ENCODE assay signal across 16 cellular contexts in genomic region chr20:709864-710761, GRCh38. TPM values are rescaled to one million over a fixed set of nuclear protein-coding genes. Genes with fewer than 3 reads are reported as not detected.
A peak's percentile ranks its signal among the peaks of the same experiment; 100 is the strongest.
DNase-seq lines count a peak whose midpoint lies in the region; ATAC-seq, FAIRE-seq and TF ChIP-seq lines count a peak whose summit lies in the region.
"Had no signal": no experiment of that assay in that cellular context is flagged by ENCODE, and none has a peak within 500 bp of the region (broad histone marks: within the 10 kb centered on the region; RNA-seq: fewer than 3 reads in every experiment).

No MANE protein-coding gene starts in this region.

- TF ChIP-seq POLR2A in H54 (IDR thresholded peaks at IDR 0.05; ENCODE audit: low read depth, low read length): no peak

- H3K9me3 ChIP-seq in endodermal cell (ENCODE audit: control insufficient read depth, low read length): peaks cover 22% of the 10 kb centered on the region
- no peaks in the 10 kb centered on the region for H3K9me3 ChIP-seq in mucosa of descending colon

- H3K36me3 ChIP-seq in endodermal cell (ENCODE audit: control insufficient read depth, insufficient read depth, low read length): no peaks in the 10 kb centered on the region
- no peaks in the 10 kb centered on the region for H3K36me3 ChIP-seq in urinary bladder (ENCODE audit: insufficient read depth)
- no peaks in the 10 kb centered on the region for H3K36me3 ChIP-seq in mucosa of descending colon (ENCODE audit: low read depth)
- H3K36me3 ChIP-seq: lower lobe of right lung had no signal

- H3K4me1 ChIP-seq in endodermal cell (ENCODE audit: control insufficient read depth, insufficient read depth, low read length) (no peaks in the 10 kb centered on the region), urinary bladder (ENCODE audit: insufficient read depth) (peaks cover 4% of the 10 kb centered on the region), mucosa of descending colon (ENCODE audit: low read depth) (no peaks in the 10 kb centered on the region)
- H3K4me1 ChIP-seq: lower lobe of right lung had no signal

- peaks cover 49% of the 10 kb centered on the region for H3K27me3 Mint-ChIP-seq in stimulated activated naive CD8-positive, alpha-beta T cell treated with anti-CD3 and anti-CD28 coated beads, Interleukin-15, amount 100 ng/mL, for 72 hours
- peaks cover 18% of the 10 kb centered on the region for H3K27me3 Mint-ChIP-seq in endodermal cell (ENCODE audit: insufficient read depth)

- H3K4me3 ChIP-seq in endodermal cell (ENCODE audit: low read length) (peak overlapping the region; percentile 34), urinary bladder (ENCODE audit: low read depth, low read length) (peak overlapping the region; percentile 15), mucosa of descending colon (no peak overlapping the region)
- H3K4me3 ChIP-seq: lower lobe of right lung had no signal

- TF ChIP-seq CTCF in endodermal cell (conservative IDR thresholded peaks at IDR 0.05): no peak
- no peak for TF ChIP-seq CTCF in mucosa of descending colon (IDR thresholded peaks at IDR 0.05)

- peaks cover 4% of the 10 kb centered on the region for H3K36me3 Mint-ChIP-seq in endodermal cell (ENCODE audit: low read depth)

- H3K9ac ChIP-seq in endodermal cell (ENCODE audit: extremely low read depth, low read length, poor library complexity, severe bottlenecking): no peak overlapping the region

- H3K9me3 Mint-ChIP-seq in stimulated activated naive CD8-positive, alpha-beta T cell treated with anti-CD3 and anti-CD28 coated beads, Interleukin-15, amount 100 ng/mL, for 72 hours: peaks cover 8 to 15% of the 10 kb centered on the region in 2 donors
- peaks cover 22% of the 10 kb centered on the region for H3K9me3 Mint-ChIP-seq in endodermal cell

- H3K4me3 Mint-ChIP-seq in stimulated activated naive CD8-positive, alpha-beta T cell treated with anti-CD3 and anti-CD28 coated beads, Interleukin-15, amount 100 ng/mL, for 72 hours: no peak overlapping the region
- H3K4me3 Mint-ChIP-seq in endodermal cell: peak overlapping the region; percentile 56
- H3K4me3 Mint-ChIP-seq: activated CD8-positive, alpha-beta memory T cell treated with anti-CD3 and anti-CD28 coated beads, Interleukin-2, amount 10 ng/mL, durations not matched to agents 7 days and 5 days; stimulated activated naive CD8-positive, alpha-beta T cell treated with anti-CD3 and anti-CD28 coated beads, Interleukin-15, Interleukin-2, amounts not matched to agents 100 ng/mL and 50 ng/mL, for 24 hours had no signal

- ATAC-seq in stimulated activated naive CD8-positive, alpha-beta T cell treated with anti-CD3 and anti-CD28 coated beads, Interleukin-15, amount 100 ng/mL, for 72 hours: peak; percentile 20
- ATAC-seq in stimulated activated naive CD8-positive, alpha-beta T cell treated with anti-CD3 and anti-CD28 coated beads, Interleukin-15, Interleukin-2, amounts not matched to agents 100 U/mL and 50 U/mL, for 24 hours: no peak
- no peak for ATAC-seq in mucosa of descending colon
- ATAC-seq: activated CD8-positive, alpha-beta memory T cell treated with anti-CD3 and anti-CD28 coated beads, Interleukin-2, amount 10 ng/mL, durations not matched to agents 7 days and 5 days; lower lobe of right lung had no signal

- H3K27ac ChIP-seq in endodermal cell (ENCODE audit: low read depth, low read length) (peak overlapping the region; percentile 49), urinary bladder (ENCODE audit: low read depth) (no peak overlapping the region)
- H3K27ac ChIP-seq: lower lobe of right lung had no signal

- H3K4me1 Mint-ChIP-seq in stimulated activated naive CD8-positive, alpha-beta T cell treated with anti-CD3 and anti-CD28 coated beads, Interleukin-15, amount 100 ng/mL, for 72 hours: no peaks in the 10 kb centered on the region
- peaks cover 9% of the 10 kb centered on the region for H3K4me1 Mint-ChIP-seq in endodermal cell
- H3K4me1 Mint-ChIP-seq: activated CD8-positive, alpha-beta memory T cell treated with anti-CD3 and anti-CD28 coated beads, Interleukin-2, amount 10 ng/mL, durations not matched to agents 7 days and 5 days had no signal

- 23 to 90% methylated on average over 2 to 69 of the region's 74 CpGs for WGBS in endodermal cell (ENCODE audit: insufficient coverage in 1 of 2, insufficient read length in 1 of 2), 2 experiments
- WGBS in urinary bladder: 5% methylated on average over 73 of the region's 74 CpGs

- intact Hi-C loops in mucosa of descending colon (cut with DNase I, micrococcal nuclease): no loop called here

- FAIRE-seq in H54 (lab: Jason Lieb, UNC): no peak
- FAIRE-seq: frontal cortex, G401.6 had no signal

- no peaks in the 10 kb centered on the region for H3K27me3 ChIP-seq in endodermal cell (ENCODE audit: control insufficient read depth, insufficient read depth, low read length, poor library complexity, severe bottlenecking)

- H3K27ac Mint-ChIP-seq in stimulated activated naive CD8-positive, alpha-beta T cell treated with anti-CD3 and anti-CD28 coated beads, Interleukin-15, amount 100 ng/mL, for 72 hours: no peak overlapping the region
- H3K27ac Mint-ChIP-seq in endodermal cell: no peak overlapping the region
- H3K27ac Mint-ChIP-seq: activated CD8-positive, alpha-beta memory T cell treated with anti-CD3 and anti-CD28 coated beads, Interleukin-2, amount 10 ng/mL, durations not matched to agents 7 days and 5 days; stimulated activated naive CD8-positive, alpha-beta T cell treated with anti-CD3 and anti-CD28 coated beads, Interleukin-15, Interleukin-2, amounts not matched to agents 100 ng/mL and 50 ng/mL, for 24 hours had no signal

- no peak for DNase-seq in stimulated activated naive CD8-positive, alpha-beta T cell treated with anti-CD3 and anti-CD28 coated beads, Interleukin-15, amount 100 ng/mL, for 72 hours
- no peak for DNase-seq in stimulated activated naive CD8-positive, alpha-beta T cell treated with anti-CD3 and anti-CD28 coated beads, Interleukin-15, Interleukin-2, amounts not matched to agents 100 U/mL and 50 U/mL, for 24 hours
- DNase-seq in endodermal cell (peak; percentile 82), mesenteric fat pad (ENCODE audit: low spot score) (peak; percentile 83), mucosa of descending colon (no peak), H54 (ENCODE audit: insufficient read length, low spot score) (no peak)
- no peak for DNase-seq in activated CD4-positive, alpha-beta T cell treated with anti-CD3 and anti-CD28 coated beads for 4 hours
- DNase-seq: activated CD8-positive, alpha-beta memory T cell treated with anti-CD3 and anti-CD28 coated beads, Interleukin-2, amount 10 ng/mL, durations not matched to agents 7 days and 5 days; Kasumi-1; lower lobe of right lung; stimulated activated CD4-positive, alpha-beta T cell treated with anti-CD3 and anti-CD28 coated beads, Interleukin-4, amount 100 ng/mL, for 24 hours had no signal

RNA-seq across cellular contexts. Expression of gene SCRT2, which starts 34.5 kb away (rescaled TPM):
- total RNA-seq in endodermal cell (not detected), mesenteric fat pad (not detected), urinary bladder (not detected), mucosa of descending colon (not detected)
- polyA plus RNA-seq in endodermal cell (2013, experiment 1 of 2): 10.8 TPM
- 9.9 TPM for polyA plus RNA-seq in endodermal cell (2013, experiment 2 of 2)
- not detected for polyA plus RNA-seq in urinary bladder
- total RNA-seq: activated CD8-positive, alpha-beta memory T cell treated with anti-CD3 and anti-CD28 coated beads, Interleukin-2, amount 10 ng/mL, durations not matched to agents 7 days and 5 days; lower lobe of right lung; posterior vena cava had no signal

RNA-seq across cellular contexts. Expression of gene SRXN1, which starts 57.1 kb away (rescaled TPM):
- 10 to 100 TPM in 1 of 2 donors, 1 to 10 TPM in 1; 9.7 to 19.3 TPM for total RNA-seq in endodermal cell
- polyA plus RNA-seq in endodermal cell (2013, experiment 1 of 2): 15.8 TPM
- 13.7 TPM for polyA plus RNA-seq in endodermal cell (2013, experiment 2 of 2)
- 41.5 TPM for total RNA-seq in mesenteric fat pad
- total RNA-seq in urinary bladder: 11.9 TPM
- polyA plus RNA-seq in urinary bladder: 44.1 TPM
- 10 to 100 TPM; 11.7 to 23.4 (median 18.9) TPM for total RNA-seq in mucosa of descending colon

RNA-seq across cellular contexts. Expression of gene SLC52A3, which starts 58.2 kb away (rescaled TPM):
- total RNA-seq in endodermal cell (1 to 10 TPM; 3.1 to 5.7 TPM), mesenteric fat pad (2.2 TPM), urinary bladder (1.9 TPM), mucosa of descending colon (10 to 100 TPM; 12.0 to 48.6 (median 15.4) TPM)
- polyA plus RNA-seq in endodermal cell (2013, experiment 1 of 2): 2.1 TPM
- polyA plus RNA-seq in endodermal cell (2013, experiment 2 of 2): 0.95 TPM
- polyA plus RNA-seq in urinary bladder: 2.8 TPM
- total RNA-seq: activated CD8-positive, alpha-beta memory T cell treated with anti-CD3 and anti-CD28 coated beads, Interleukin-2, amount 10 ng/mL, durations not matched to agents 7 days and 5 days had no signal

Comparison
In these comparisons a context has a peak if more than half of its experiments do, and no peak if none do; other contexts are left out.
1. DNase-seq: peak in endodermal cell (single experiment) and mesenteric fat pad (single experiment); none in stimulated activated naive CD8-positive, alpha-beta T cell treated with anti-CD3 and anti-CD28 coated beads, Interleukin-15, amount 100 ng/mL, for 72 hours (0 of 2), stimulated activated naive CD8-positive, alpha-beta T cell treated with anti-CD3 and anti-CD28 coated beads, Interleukin-15, Interleukin-2, amounts not matched to agents 100 U/mL and 50 U/mL, for 24 hours (single experiment), mucosa of descending colon (0 of 3), activated CD4-positive, alpha-beta T cell treated with anti-CD3 and anti-CD28 coated beads for 4 hours (0 of 2) and H54 (single experiment).